Comparison of ENCODE assay signal across 12 cellular contexts in the genomic region with DNA sequence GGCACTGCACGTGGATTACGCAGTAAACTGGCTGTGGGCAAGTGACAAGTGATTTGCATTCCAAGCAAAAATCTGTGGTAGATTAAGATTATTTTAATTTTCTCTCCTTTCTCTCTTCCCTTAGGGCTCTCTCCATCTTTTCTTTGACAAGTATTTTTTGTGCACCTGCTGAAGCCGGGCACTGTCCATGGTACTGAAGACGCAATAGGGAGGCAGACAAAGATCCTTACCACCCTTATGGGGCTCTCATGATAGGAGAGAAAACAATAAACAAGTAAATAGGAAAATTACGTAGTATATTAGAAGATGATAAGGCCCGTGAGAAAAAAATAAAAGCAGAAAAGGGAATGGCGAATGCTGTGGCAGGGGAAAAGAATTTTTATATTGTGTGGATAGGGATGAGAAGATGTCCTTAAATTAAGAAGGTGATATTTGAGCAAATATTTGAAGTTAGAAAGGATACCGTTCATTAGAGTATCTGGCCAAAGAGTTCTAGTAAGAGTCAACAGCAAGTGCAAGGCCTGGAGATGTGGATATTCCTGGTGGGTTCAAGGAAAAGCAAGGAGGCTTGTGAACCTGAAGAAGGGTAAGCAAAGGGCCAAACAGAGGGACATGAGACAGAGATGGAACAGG.
DNase-seq lines count a peak whose midpoint lies in the region; ATAC-seq and TF ChIP-seq lines count a peak whose summit lies in the region.
"Had no signal": no experiment of that assay in that cellular context is flagged by ENCODE, and none has a peak within 500 bp of the region (broad histone marks: within the 10 kb centered on the region; RNA-seq: fewer than 3 reads in every experiment).

No MANE protein-coding gene starts in this region.

- no peaks in the 10 kb centered on the region for H3F3A ChIP-seq in SK-N-SH (replicated peaks; ENCODE audit: insufficient read depth)

- H3K4me3 ChIP-seq in HCT116 (replicated peaks in 1 of 2; ENCODE audit: low read depth in 1 of 2, low read length in 2 of 2) (no peak overlapping the region), SK-N-SH (ENCODE audit: low read depth in 2 of 2, low read length in 1 of 2) (no peak overlapping the region), fibroblast of villous mesenchyme (ENCODE audit: low read depth, low read length) (no peak overlapping the region), esophagus muscularis mucosa (no peak overlapping the region), gastroesophageal sphincter (no peak overlapping the region)
- H3K4me3 ChIP-seq: sigmoid colon had no signal

- DNase-seq in ACHN (peak; percentile 16), HCT116 (ENCODE audit: low read depth, low spot score) (no peak), SK-N-SH (no peak), fibroblast of villous mesenchyme (ENCODE audit: low read depth) (peak; percentile 8), esophagus muscularis mucosa (ENCODE audit: extremely low spot score) (no peak), activated gamma-delta T cell treated with Interleukin-2 at 50 U/mL for 16 hours (no peak)
- DNase-seq: DMS153; effector CD8-positive, alpha-beta T cell; NCI-H510A; sigmoid colon had no signal

- POLR2A ChIA-PET in HCT116 (lab: Charles Lee) (no interaction called here), SK-N-SH (lab: Yijun Ruan, JAX) (no interaction called here)

- H3K4me1 ChIP-seq in HCT116 (ENCODE audit: control insufficient read depth in 1 of 2, insufficient read depth in 2 of 2, low read length in 2 of 2) (no peaks in the 10 kb centered on the region), SK-N-SH (ENCODE audit: control insufficient read depth in 1 of 2, insufficient read depth in 2 of 2, low read depth in 1 of 2, low read length in 1 of 2) (no peaks in the 10 kb centered on the region), esophagus muscularis mucosa (no peaks in the 10 kb centered on the region), gastroesophageal sphincter (no peaks in the 10 kb centered on the region)
- H3K4me1 ChIP-seq: sigmoid colon had no signal

- H2AFZ ChIP-seq in HCT116 (ENCODE audit: low read depth, low read length, poor library complexity, severe bottlenecking): no peak overlapping the region
- no peak overlapping the region for H2AFZ ChIP-seq in SK-N-SH (ENCODE audit: low read depth)

- H3K27me3 ChIP-seq in HCT116 (ENCODE audit: insufficient read depth, low read length) (no peaks in the 10 kb centered on the region), SK-N-SH (ENCODE audit: insufficient read depth) (no peaks in the 10 kb centered on the region), esophagus muscularis mucosa (peaks cover 0 to 4% (median 0%) of the 10 kb centered on the region in 4 donors), gastroesophageal sphincter (no peaks in the 10 kb centered on the region)
- H3K27me3 ChIP-seq: sigmoid colon had no signal

- no TSS peak for BruUV-seq in HCT116 (replicated peaks; lab: Mats Ljungman, UMichigan)

- TF ChIP-seq POLR2A in HCT116 (IDR thresholded peaks at IDR 0.05; ENCODE audit: borderline replicate concordance, extremely low read depth, insufficient read depth, insufficient read length): no peak
- no peak for TF ChIP-seq POLR2A in esophagus muscularis mucosa (IDR thresholded peaks at IDR 0.05; ENCODE audit: low read depth)
- TF ChIP-seq POLR2A in gastroesophageal sphincter (IDR thresholded peaks at IDR 0.05): no peak

- H3K27ac ChIP-seq in HCT116 (ENCODE audit: low read depth, low read length) (no peak overlapping the region), SK-N-SH (ENCODE audit: low read depth in 2 of 2, low read length in 1 of 2) (no peak overlapping the region), esophagus muscularis mucosa (replicated peaks in 1 of 4) (no peak overlapping the region), gastroesophageal sphincter (no peak overlapping the region)
- H3K27ac ChIP-seq: sigmoid colon had no signal

- no peak overlapping the region for H3K9ac ChIP-seq in HCT116 (ENCODE audit: low read length)
- H3K9ac ChIP-seq in SK-N-SH: no peak overlapping the region

- TF ChIP-seq CTCF in HCT116 (IDR thresholded peaks at IDR 0.05 in 2 of 3, conservative IDR thresholded peaks at IDR 0.05 in 1 of 3; ENCODE audit: borderline replicate concordance in 1 of 3, insufficient read depth in 1 of 3, low read depth in 2 of 3, low read length in 2 of 3): no peak
- TF ChIP-seq CTCF in SK-N-SH (IDR thresholded peaks at IDR 0.05): no peak
- TF ChIP-seq CTCF in fibroblast of villous mesenchyme (IDR thresholded peaks at IDR 0.05; ENCODE audit: insufficient read depth, low read depth, low read length): no peak
- no peak for TF ChIP-seq CTCF in esophagus muscularis mucosa (IDR thresholded peaks at IDR 0.05)
- no peak for TF ChIP-seq CTCF in gastroesophageal sphincter (IDR thresholded peaks at IDR 0.05)

- intact Hi-C loops in HCT116 (cut with micrococcal nuclease) (no loop called here), esophagus muscularis mucosa (cut with DNase I) (no loop called here)

- H3K79me2 ChIP-seq in HCT116 (ENCODE audit: insufficient read depth, low read length) (no peaks in the 10 kb centered on the region), SK-N-SH (ENCODE audit: insufficient read depth) (no peaks in the 10 kb centered on the region)

- H3K4me2 ChIP-seq in HCT116 (ENCODE audit: low read length) (no peak overlapping the region), SK-N-SH (no peak overlapping the region)

- no peaks in the 10 kb centered on the region for H4K20me1 ChIP-seq in HCT116 (ENCODE audit: insufficient read depth)
- H4K20me1 ChIP-seq in SK-N-SH (ENCODE audit: insufficient read depth): 0 out of 2 replicates have a peak, but pooled peaks cover 4% of the 10 kb centered on the region

- H3K9me3 ChIP-seq in HCT116 (ENCODE audit: control insufficient read depth in 1 of 2, insufficient read depth in 1 of 2, low read depth in 1 of 2, low read length in 2 of 2): no peaks in the 10 kb centered on the region
- H3K9me3 ChIP-seq in SK-N-SH: no peaks in the 10 kb centered on the region
- no peaks in the 10 kb centered on the region for H3K9me3 ChIP-seq in esophagus muscularis mucosa
- peaks cover 0 to 9% (median 0%) of the 10 kb centered on the region in 3 donors for H3K9me3 ChIP-seq in gastroesophageal sphincter
- H3K9me3 ChIP-seq: sigmoid colon had no signal

- ATAC-seq in HCT116: no peak
- no peak for ATAC-seq in gastroesophageal sphincter
- ATAC-seq in GM21723 (IDR thresholded peaks at IDR 0.05; ENCODE audit: unreplicated experiment): no peak

- RAD21 ChIA-PET in HCT116 (lab: Charles Lee; ENCODE audit: low non-redundant PET in 1 of 2, low total read pairs in 2 of 2, uncharacterized antibody in 2 of 2, unreplicated experiment in 2 of 2): no interaction called here

- no peaks in the 10 kb centered on the region for H3K9me2 ChIP-seq in HCT116 (ENCODE audit: insufficient read depth)
- 0 out of 2 replicates have a peak, but pooled peaks cover 3% of the 10 kb centered on the region for H3K9me2 ChIP-seq in SK-N-SH

- TF ChIP-seq RAD21 in HCT116 (IDR thresholded peaks at IDR 0.05; ENCODE audit: low read depth) (no peak), SK-N-SH (IDR thresholded peaks at IDR 0.05; ENCODE audit: low read length) (no peak)

- no peak for TF ChIP-seq EP300 in SK-N-SH (IDR thresholded peaks at IDR 0.05; ENCODE audit: borderline replicate concordance in 1 of 2, low read depth in 1 of 2, low read length in 1 of 2)
- no peak for TF ChIP-seq EP300 in esophagus muscularis mucosa (IDR thresholded peaks at IDR 0.05)
- TF ChIP-seq EP300 in gastroesophageal sphincter (IDR thresholded peaks at IDR 0.05): no peak

- 44% methylated on average over 8 of the region's 8 CpGs for WGBS in SK-N-SH (ENCODE audit: low lambda C conversion rate)
- 54% methylated on average over 8 of the region's 8 CpGs for WGBS in esophagus muscularis mucosa
- WGBS in gastroesophageal sphincter (ENCODE audit: low coverage in 1 of 2), 2 donors: 38 to 58% methylated on average over 6 of the region's 8 CpGs

- CTCF ChIA-PET in HCT116 (lab: Charles Lee) (no interaction called here), SK-N-SH (lab: Yijun Ruan, JAX) (no interaction called here)

- in situ Hi-C loops in ACHN (cut with HindIII; ENCODE audit: low pct_ligation_motif_present, low pct_unique_long_range_greater_than_20kb, low sequenced_read_pairs): no loop called here

- H3K36me3 ChIP-seq in HCT116 (ENCODE audit: control insufficient read depth in 1 of 2, insufficient read depth in 2 of 2, low read length in 2 of 2) (no peaks in the 10 kb centered on the region), SK-N-SH (replicated peaks in 1 of 2; ENCODE audit: control insufficient read depth in 1 of 2, insufficient read depth in 2 of 2, low read length in 1 of 2) (no peaks in the 10 kb centered on the region), esophagus muscularis mucosa (no peaks in the 10 kb centered on the region), gastroesophageal sphincter (no peaks in the 10 kb centered on the region)
- H3K36me3 ChIP-seq: sigmoid colon had no signal

TF ChIP-seq in SK-N-SH, 30 proteins besides CTCF, POLR2A, EP300 and RAD21:
- no peak for TF ChIP-seq TCF12 (IDR thresholded peaks at IDR 0.05)
- TF ChIP-seq, protein P1, sequence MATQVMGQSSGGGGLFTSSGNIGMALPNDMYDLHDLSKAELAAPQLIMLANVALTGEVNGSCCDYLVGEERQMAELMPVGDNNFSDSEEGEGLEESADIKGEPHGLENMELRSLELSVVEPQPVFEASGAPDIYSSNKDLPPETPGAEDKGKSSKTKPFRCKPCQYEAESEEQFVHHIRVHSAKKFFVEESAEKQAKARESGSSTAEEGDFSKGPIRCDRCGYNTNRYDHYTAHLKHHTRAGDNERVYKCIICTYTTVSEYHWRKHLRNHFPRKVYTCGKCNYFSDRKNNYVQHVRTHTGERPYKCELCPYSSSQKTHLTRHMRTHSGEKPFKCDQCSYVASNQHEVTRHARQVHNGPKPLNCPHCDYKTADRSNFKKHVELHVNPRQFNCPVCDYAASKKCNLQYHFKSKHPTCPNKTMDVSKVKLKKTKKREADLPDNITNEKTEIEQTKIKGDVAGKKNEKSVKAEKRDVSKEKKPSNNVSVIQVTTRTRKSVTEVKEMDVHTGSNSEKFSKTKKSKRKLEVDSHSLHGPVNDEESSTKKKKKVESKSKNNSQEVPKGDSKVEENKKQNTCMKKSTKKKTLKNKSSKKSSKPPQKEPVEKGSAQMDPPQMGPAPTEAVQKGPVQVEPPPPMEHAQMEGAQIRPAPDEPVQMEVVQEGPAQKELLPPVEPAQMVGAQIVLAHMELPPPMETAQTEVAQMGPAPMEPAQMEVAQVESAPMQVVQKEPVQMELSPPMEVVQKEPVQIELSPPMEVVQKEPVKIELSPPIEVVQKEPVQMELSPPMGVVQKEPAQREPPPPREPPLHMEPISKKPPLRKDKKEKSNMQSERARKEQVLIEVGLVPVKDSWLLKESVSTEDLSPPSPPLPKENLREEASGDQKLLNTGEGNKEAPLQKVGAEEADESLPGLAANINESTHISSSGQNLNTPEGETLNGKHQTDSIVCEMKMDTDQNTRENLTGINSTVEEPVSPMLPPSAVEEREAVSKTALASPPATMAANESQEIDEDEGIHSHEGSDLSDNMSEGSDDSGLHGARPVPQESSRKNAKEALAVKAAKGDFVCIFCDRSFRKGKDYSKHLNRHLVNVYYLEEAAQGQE (IDR thresholded peaks at IDR 0.05; ENCODE audit: low read depth, low read length): peak; percentile 96
TF ChIP-seq in SK-N-SH: peak in this region for 1.

Comparison
In these comparisons a context has a peak if more than half of its experiments do, and no peak if none do; other contexts are left out.
1. DNase-seq: peak in ACHN (single experiment) and fibroblast of villous mesenchyme (single experiment); none in HCT116 (single experiment), SK-N-SH (single experiment), esophagus muscularis mucosa (single experiment) and activated gamma-delta T cell treated with Interleukin-2 at 50 U/mL for 16 hours (single experiment).